ENCODE assay signal across 8 cellular contexts in the genomic region with DNA sequence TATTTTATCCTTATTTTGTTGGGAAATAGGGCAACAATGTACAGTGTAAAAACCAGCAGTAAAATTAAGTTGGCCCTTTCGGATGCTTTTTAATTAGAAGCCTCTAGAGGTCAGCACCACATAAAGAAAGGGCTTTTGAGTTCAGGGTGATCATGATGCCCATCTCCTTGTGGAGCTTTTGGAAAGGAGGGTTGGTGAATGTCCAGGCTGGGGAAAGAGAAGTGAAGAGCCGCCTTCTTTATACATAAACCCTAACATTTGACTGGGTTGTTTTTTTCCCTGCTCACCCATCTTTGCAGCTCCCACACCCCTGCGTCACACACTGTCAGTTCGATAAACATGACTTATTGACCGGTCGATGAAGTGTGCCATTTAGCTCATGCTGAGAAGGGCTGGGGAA. TPM values are rescaled to one million over a fixed set of nuclear protein-coding genes. Genes with fewer than 3 reads are reported as not detected.
A peak's percentile ranks its signal among the peaks of the same experiment; 100 is the strongest.
DNase-seq lines count a peak whose midpoint lies in the region; ATAC-seq, FAIRE-seq and TF ChIP-seq lines count a peak whose summit lies in the region.

No MANE protein-coding gene starts in this region.

- H3K4me3 Mint-ChIP-seq in CD8-positive, alpha-beta T cell: no peak overlapping the region
- H3K4me3 Mint-ChIP-seq in activated T-helper 17 cell treated with anti-CD3 and anti-CD28 coated beads, Interleukin-2, amount 50 U/mL, for 72 hours: no peak overlapping the region

- H3K36me3 ChIP-seq in CD8-positive, alpha-beta T cell (ENCODE audit: insufficient read depth, low read length): no peaks in the 10 kb centered on the region
- H3K36me3 ChIP-seq in heart right ventricle (peaks cover 0 to 16% (median 0%) of the 10 kb centered on the region in 9 donors), small intestine (ENCODE audit: control insufficient read depth in 2 of 2, insufficient read depth in 2 of 2, low read length in 2 of 2) (no peaks in the 10 kb centered on the region)

- H3K9me3 Mint-ChIP-seq in CD8-positive, alpha-beta T cell: no peaks in the 10 kb centered on the region
- H3K9me3 Mint-ChIP-seq in activated T-helper 17 cell treated with anti-CD3 and anti-CD28 coated beads, Interleukin-2, amount 50 U/mL, for 72 hours: no peaks in the 10 kb centered on the region

- no peak overlapping the region for H3K4me3 ChIP-seq in CD8-positive, alpha-beta T cell (ENCODE audit: low read depth, low read length)
- no peak overlapping the region for H3K4me3 ChIP-seq in heart right ventricle
- H3K4me3 ChIP-seq in small intestine (ENCODE audit: low read depth in 1 of 2, low read length in 2 of 2): no peak overlapping the region

- intact Hi-C loops in CD8-positive, alpha-beta T cell (cut with DNase I, micrococcal nuclease): loop anchor here (2.0 to 10.0 kb wide), 4 partner anchors 110 to 398 kb away; no protein-coding TSS in a partner anchor
- intact Hi-C loops in heart right ventricle (cut with DNase I): loop anchor here (2.0 to 10.0 kb wide), 9 partner anchors 100 to 400 kb away; partner anchors contain the start of gene ZNRF2 (in 1 of the 10)

- H3K27ac Mint-ChIP-seq in CD8-positive, alpha-beta T cell: no peak overlapping the region
- H3K27ac Mint-ChIP-seq in activated T-helper 17 cell treated with anti-CD3 and anti-CD28 coated beads, Interleukin-2, amount 50 U/mL, for 72 hours: peak overlapping the region; percentile 46

- no peak for DNase-seq in CD8-positive, alpha-beta T cell
- DNase-seq in H54 (ENCODE audit: insufficient read length, low spot score) (peak; percentile 50), NCI-H2227 (lab: John Stamatoyannopoulos, UW; ENCODE audit: unreplicated experiment) (peak; percentile 59), heart right ventricle (no peak), small intestine (peak; percentile 48)

- no peaks in the 10 kb centered on the region for H3K27me3 Mint-ChIP-seq in CD8-positive, alpha-beta T cell (ENCODE audit: low read depth)
- H3K27me3 Mint-ChIP-seq in activated T-helper 17 cell treated with anti-CD3 and anti-CD28 coated beads, Interleukin-2, amount 50 U/mL, for 72 hours: no peaks in the 10 kb centered on the region

- peaks cover 25% of the 10 kb centered on the region for H3K4me1 ChIP-seq in CD8-positive, alpha-beta T cell (ENCODE audit: insufficient read depth, low read length)
- H3K4me1 ChIP-seq in heart right ventricle: peaks cover 0 to 82% (median 30%) of the 10 kb centered on the region in 9 donors
- peaks cover 0 to 3% of the 10 kb centered on the region in 2 donors for H3K4me1 ChIP-seq in small intestine (ENCODE audit: control insufficient read depth in 2 of 2, insufficient read depth in 1 of 2, low read depth in 1 of 2, low read length in 1 of 2)

- no peak for TF ChIP-seq POLR2A in H54 (IDR thresholded peaks at IDR 0.05; ENCODE audit: low read depth, low read length)

- ATAC-seq in CD8-positive, alpha-beta T cell: no peak
- no peak for ATAC-seq in activated T-helper 17 cell treated with anti-CD3 and anti-CD28 coated beads, Interleukin-2, amount 50 U/mL, for 72 hours (replicated peaks)
- ATAC-seq in heart right ventricle: peak; percentile 11 to 73 (median 64)
- ATAC-seq in GM21423 (IDR thresholded peaks at IDR 0.05; ENCODE audit: unreplicated experiment): no peak
- no peak for ATAC-seq in GM18502 (IDR thresholded peaks at IDR 0.05; ENCODE audit: poor library complexity, unreplicated experiment)

- WGBS in heart right ventricle, 2 donors: 72 to 78% methylated on average over 6 of the region's 6 CpGs
- 79 to 83% (median 81%) methylated on average over 6 of the region's 6 CpGs for WGBS in small intestine, 3 donors

- H3K4me1 Mint-ChIP-seq in CD8-positive, alpha-beta T cell (ENCODE audit: low read depth): peaks cover 32% of the 10 kb centered on the region
- H3K4me1 Mint-ChIP-seq in activated T-helper 17 cell treated with anti-CD3 and anti-CD28 coated beads, Interleukin-2, amount 50 U/mL, for 72 hours: peaks cover 5% of the 10 kb centered on the region

- no peaks in the 10 kb centered on the region for H3K27me3 ChIP-seq in CD8-positive, alpha-beta T cell (ENCODE audit: insufficient read depth, low read length)
- no peaks in the 10 kb centered on the region for H3K27me3 ChIP-seq in heart right ventricle
- no peaks in the 10 kb centered on the region for H3K27me3 ChIP-seq in small intestine (ENCODE audit: control insufficient read depth in 2 of 2, insufficient read depth in 2 of 2, low read length in 2 of 2)

- POLR2A ChIA-PET in CD8-positive, alpha-beta T cell (lab: Charles Lee): no interaction called here

- CTCF ChIA-PET in CD8-positive, alpha-beta T cell (lab: Charles Lee): interaction anchor here (0.8 to 1.0 kb wide), 4 partner anchors 10 to 111 kb away, joined by 3 read pairs; no protein-coding TSS in a partner anchor

- no peaks in the 10 kb centered on the region for H3K9me3 ChIP-seq in CD8-positive, alpha-beta T cell (ENCODE audit: low read length)
- H3K9me3 ChIP-seq in heart right ventricle (no peaks in the 10 kb centered on the region), small intestine (ENCODE audit: control insufficient read depth, low read depth) (no peaks in the 10 kb centered on the region)

- H3K27ac ChIP-seq in CD8-positive, alpha-beta T cell (ENCODE audit: low read depth, low read length): no peak overlapping the region
- H3K27ac ChIP-seq in heart right ventricle (peak overlapping the region in 3 of 10 donors; percentile 33 to 76 (median 57)), small intestine (ENCODE audit: low read depth in 1 of 2, low read length in 1 of 2) (no peak overlapping the region)

- peak; percentile 15 for TF ChIP-seq CTCF in CD8-positive, alpha-beta T cell (IDR thresholded peaks at IDR 0.05)
- TF ChIP-seq CTCF in heart right ventricle (IDR thresholded peaks at IDR 0.05): peak; percentile 33 to 76 (median 70)

- no peak for FAIRE-seq in H54 (lab: Jason Lieb, UNC)
- FAIRE-seq in small intestine (lab: Jason Lieb, UNC): no peak

- no peaks in the 10 kb centered on the region for H3K36me3 Mint-ChIP-seq in CD8-positive, alpha-beta T cell
- no peaks in the 10 kb centered on the region for H3K36me3 Mint-ChIP-seq in activated T-helper 17 cell treated with anti-CD3 and anti-CD28 coated beads, Interleukin-2, amount 50 U/mL, for 72 hours (ENCODE audit: low read depth)

RNA-seq across cellular contexts. Expression of gene MTURN, which starts 29.8 kb away (rescaled TPM):
- 10 to 100 TPM; 16.1 to 19.7 TPM for total RNA-seq in CD8-positive, alpha-beta T cell
- total RNA-seq in activated T-helper 17 cell treated with anti-CD3 and anti-CD28 coated beads, Interleukin-2, amount 50 U/mL, for 72 hours: 1 to 10 TPM; 4.0 to 6.4 TPM
- total RNA-seq in heart right ventricle: 10 to 100 TPM; 16.2 to 46.4 (median 31.7) TPM
- polyA plus RNA-seq in heart right ventricle (10 to 100 TPM in 1 of 2 donors, 1 to 10 TPM in 1; 8.8 to 11.0 TPM), small intestine (10 to 100 TPM in 1 of 3 donors, 1 to 10 TPM in 2; 2.2 to 10.0 (median 4.1) TPM)

Comparison
In these comparisons a context has a peak if more than half of its experiments do, and no peak if none do; other contexts are left out.
1. ATAC-seq: peak in heart right ventricle (8 of 8); none in CD8-positive, alpha-beta T cell (single experiment), activated T-helper 17 cell treated with anti-CD3 and anti-CD28 coated beads, Interleukin-2, amount 50 U/mL, for 72 hours (single experiment), GM21423 (single experiment) and GM18502 (single experiment).
2. DNase-seq: peak in H54 (single experiment), NCI-H2227 (single experiment) and small intestine (single experiment); none in CD8-positive, alpha-beta T cell (0 of 7) and heart right ventricle (0 of 2).